Comparison of ENCODE assay signal across 9 cellular contexts in genomic region chr21:45404726-45405270, GRCh38. TPM values are rescaled to one million over a fixed set of nuclear protein-coding genes. Genes with fewer than 3 reads are reported as not detected.
A peak's percentile ranks its signal among the peaks of the same experiment; 100 is the strongest.
DNase-seq lines count a peak whose midpoint lies in the region; ATAC-seq, FAIRE-seq and TF ChIP-seq lines count a peak whose summit lies in the region.
"Had no signal": no experiment of that assay in that cellular context is flagged by ENCODE, and none has a peak within 500 bp of the region (broad histone marks: within the 10 kb centered on the region; RNA-seq: fewer than 3 reads in every experiment).

Gene COL18A1, plus strand, starts transcription at chr21:45405165. Its CDS starts 66 bp downstream, at chr21:45405231.

- 3% methylated on average over 13 of the region's 70 CpGs; no CpG with 5 or more reads in 1 of the 2 experiments for WGBS in H1 (ENCODE audit: extremely low coverage in 1 of 2, insufficient coverage in 1 of 2, insufficient read length in 1 of 2, insufficient replicate concordance in 2 of 2, low coverage in 1 of 2, low lambda C conversion rate in 2 of 2, missing lambda C conversion rate in 1 of 2), 2 experiments
- no CpG with 5 or more reads among the region's 70 CpGs for WGBS in mesendoderm (ENCODE audit: extremely low coverage, insufficient coverage, low lambda C conversion rate)

- H3K27me3 ChIP-seq in H1 (replicated peaks in 1 of 4; ENCODE audit: control insufficient read depth in 3 of 4, extremely low read depth in 1 of 4, insufficient read depth in 3 of 4, low read length in 3 of 4) (peaks cover 0 to 4% (median 0%) of the 10 kb centered on the region in 4 experiments; a peak in 4 of 7 replicates), mesendoderm (ENCODE audit: insufficient read depth, low read length, poor library complexity) (no peaks in the 10 kb centered on the region)

- H2AK5ac ChIP-seq in H1 (ENCODE audit: low read depth, low read length), result no peak within 1 kb of the TSS
- no peak within 1 kb of the TSS for H2AK5ac ChIP-seq in mesendoderm (ENCODE audit: low read length)

- CTCF ChIA-PET in H1 (lab: Charles Lee; ENCODE audit: partially characterized antibody), result no interaction called here

- H3K27ac ChIP-seq in H1 (ENCODE audit: low read depth, low read length) (peak within 1 kb of the TSS; percentile 44; the same call in 1 of the 2 replicates), mesendoderm (ENCODE audit: low read depth, low read length) (peak within 1 kb of the TSS; percentile 96)

- H2AFZ ChIP-seq in H1 (ENCODE audit: low read length), result no peak within 1 kb of the TSS; the same call in 1 of the 2 replicates

- H3K18ac ChIP-seq in H1 (ENCODE audit: extremely low read depth, low read length) (peak within 1 kb of the TSS; percentile 90), mesendoderm (ENCODE audit: low read length) (peak within 1 kb of the TSS; percentile 78)

- peaks cover 13 to 20% of the 10 kb centered on the region in 2 experiments for H4K20me1 ChIP-seq in H1 (replicated peaks in 1 of 2; ENCODE audit: control insufficient read depth in 1 of 2, insufficient read depth in 2 of 2, low read length in 2 of 2)

- DNase-seq in 8988T, result peak; percentile 76
- DNase-seq in HCEC 1CT, result peak; percentile 15
- DNase-seq in activated CD4-positive, alpha-beta T cell treated with anti-CD3 and anti-CD28 coated beads for 48 hours, result peak; percentile 46
- DNase-seq in H1 (ENCODE audit: low read depth in 1 of 2, low spot score in 2 of 2), result peak in 1 of 2 experiments; percentile 86
- DNase-seq in mesendoderm, result peak; percentile 73
- peak; percentile 28 for DNase-seq in stimulated activated naive CD4-positive, alpha-beta T cell treated with Interleukin-2 at 50 U/mL for 16 hours (lab: John Stamatoyannopoulos, UW)
- no peak for DNase-seq in DMS153 (lab: John Stamatoyannopoulos, UW)

- TF ChIP-seq POLR2A in H1 (IDR thresholded peaks at IDR 0.05; ENCODE audit: control extremely low read depth in 1 of 2, low read depth in 2 of 2, low read length in 2 of 2), result no peak

- H3K56ac ChIP-seq in H1 (replicated peaks; ENCODE audit: insufficient read length, low read depth, low read length) (peak within 1 kb of the TSS; percentile 72), mesendoderm (ENCODE audit: low read length) (peak within 1 kb of the TSS; percentile 91)

- H2BK5ac ChIP-seq in H1 (ENCODE audit: low read depth, low read length) (peak within 1 kb of the TSS; percentile 5; the same call in 1 of the 2 replicates), mesendoderm (ENCODE audit: low read length) (peak within 1 kb of the TSS; percentile 49)

- H3K79me1 ChIP-seq in H1 (ENCODE audit: low read depth, low read length) (peaks cover 15% of the 10 kb centered on the region), mesendoderm (ENCODE audit: low read length) (peaks cover 11% of the 10 kb centered on the region)

- H3K79me2 ChIP-seq in H1 (ENCODE audit: control insufficient read depth in 1 of 2, insufficient read depth in 2 of 2, low read length in 2 of 2), result peaks cover 12 to 38% of the 10 kb centered on the region in 2 experiments; a peak in 3 of 4 replicates
- peaks cover 35% of the 10 kb centered on the region for H3K79me2 ChIP-seq in mesendoderm (ENCODE audit: control insufficient read depth, insufficient read depth, low read length)

- no peak for TF ChIP-seq RAD21 in H1 (IDR thresholded peaks at IDR 0.05 in 1 of 2, conservative IDR thresholded peaks at IDR 0.05 in 1 of 2; ENCODE audit: low read depth in 2 of 2, low read length in 2 of 2)

- H3K23ac ChIP-seq in H1 (ENCODE audit: insufficient read length), result no peak within 1 kb of the TSS
- peak within 1 kb of the TSS; percentile 66 for H3K23ac ChIP-seq in mesendoderm (ENCODE audit: low read length)

- peak within 1 kb of the TSS; percentile 66 to 77 (median 71) for H3K4me3 ChIP-seq in H1 (ENCODE audit: extremely low read depth in 1 of 4, insufficient read depth in 2 of 4, low read depth in 3 of 4, low read length in 4 of 4)
- H3K4me3 ChIP-seq in mesendoderm (ENCODE audit: low read length), result peak within 1 kb of the TSS; percentile 67

- no peaks in the 10 kb centered on the region for H3K36me3 ChIP-seq in H1 (ENCODE audit: control insufficient read depth in 2 of 4, insufficient read depth in 4 of 4, low read length in 3 of 4)
- peaks cover 2% of the 10 kb centered on the region for H3K36me3 ChIP-seq in mesendoderm (ENCODE audit: control insufficient read depth, insufficient read depth, low read length)

- H3K4me1 ChIP-seq in H1 (replicated peaks in 1 of 4; ENCODE audit: control insufficient read depth in 3 of 4, insufficient read depth in 4 of 4, low read length in 3 of 4) (peaks cover 13 to 40% (median 31%) of the 10 kb centered on the region in 4 experiments), mesendoderm (ENCODE audit: control insufficient read depth, low read depth, low read length) (peaks cover 15% of the 10 kb centered on the region)

- H2BK120ac ChIP-seq in H1 (replicated peaks; ENCODE audit: low read depth, low read length), result peak within 1 kb of the TSS; percentile 81
- peak within 1 kb of the TSS; percentile 17 for H2BK120ac ChIP-seq in mesendoderm (ENCODE audit: low read depth, low read length)

- H3K4ac ChIP-seq in H1 (replicated peaks; ENCODE audit: insufficient read length, low read depth, low read length) (no peak within 1 kb of the TSS), mesendoderm (ENCODE audit: low read depth, low read length) (peak within 1 kb of the TSS; percentile 82)

- H2BK12ac ChIP-seq in H1 (ENCODE audit: low read depth, low read length), result 0 out of 2 replicates have a peak within 1 kb of the TSS, but pooled peaks have one; percentile 19

- FAIRE-seq in H1 (lab: Jason Lieb, UNC), result no peak
- FAIRE-seq: endometrium had no signal

- H4K91ac ChIP-seq in H1 (replicated peaks; ENCODE audit: insufficient read length, low read length), result peak within 1 kb of the TSS; percentile 94

- H3K9me3 ChIP-seq in H1 (ENCODE audit: insufficient read depth in 2 of 2, low read depth in 1 of 2, low read length in 1 of 2), result peaks cover 0 to 7% of the 10 kb centered on the region in 2 experiments; a peak in 2 of 4 replicates

- H2BK20ac ChIP-seq in H1 (ENCODE audit: low read length), result peak within 1 kb of the TSS; percentile 13; the same call in 1 of the 2 replicates

- POLR2A ChIA-PET in H1 (lab: Charles Lee; ENCODE audit: partially characterized antibody), result no interaction called here

- H3K9ac ChIP-seq in H1 (replicated peaks in 1 of 4; ENCODE audit: extremely low read depth in 1 of 4, low read depth in 3 of 4, low read length in 3 of 4) (peak within 1 kb of the TSS in 3 of 4 experiments; percentile 62 to 86 (median 70); a peak in 6 of 7 replicates), mesendoderm (ENCODE audit: low read length) (peak within 1 kb of the TSS; percentile 83)

- peak within 1 kb of the TSS; percentile 97; the same call in 1 of the 2 replicates for H2BK15ac ChIP-seq in H1 (ENCODE audit: low read length)
- H2BK15ac ChIP-seq in mesendoderm (replicated peaks; ENCODE audit: low read depth), result no peak within 1 kb of the TSS

- H4K8ac ChIP-seq in H1 (ENCODE audit: extremely low read depth, insufficient read depth, low read length), result peak within 1 kb of the TSS; percentile 87
- H4K8ac ChIP-seq in mesendoderm (ENCODE audit: low read depth, low read length), result peak within 1 kb of the TSS; percentile 76

- TF ChIP-seq CTCF in H1 (IDR thresholded peaks at IDR 0.05; ENCODE audit: control extremely low read depth in 1 of 3, insufficient read depth in 1 of 3, low read depth in 1 of 3, low read length in 3 of 3), result no peak

- TF ChIP-seq EP300 in H1 (IDR thresholded peaks at IDR 0.05; ENCODE audit: borderline replicate concordance in 1 of 2, low read depth in 2 of 2, low read length in 2 of 2), result no peak

- H3K23me2 ChIP-seq in H1 (ENCODE audit: low read depth, low read length), result peaks cover 6% of the 10 kb centered on the region

- ATAC-seq in GM21786 (IDR thresholded peaks at IDR 0.05; ENCODE audit: unreplicated experiment), result no peak

- peak within 1 kb of the TSS; percentile 52 for H4K5ac ChIP-seq in H1 (ENCODE audit: insufficient read length, low read depth, low read length)
- H4K5ac ChIP-seq in mesendoderm (ENCODE audit: low read length), result no peak within 1 kb of the TSS

- H3K14ac ChIP-seq in H1 (ENCODE audit: insufficient read length), result no peak within 1 kb of the TSS

- peak within 1 kb of the TSS; percentile 75 to 85 for H3K4me2 ChIP-seq in H1 (ENCODE audit: insufficient read depth in 1 of 2, low read depth in 2 of 2, low read length in 2 of 2)
- H3K4me2 ChIP-seq in mesendoderm (ENCODE audit: low read length), result peak within 1 kb of the TSS; percentile 84

TF ChIP-seq in H1, 55 proteins besides CTCF, POLR2A, EP300 and RAD21:
- TF ChIP-seq KDM4A (IDR thresholded peaks at IDR 0.05; ENCODE audit: low read depth, low read length, severe bottlenecking), result peak; percentile 65
- TF ChIP-seq EZH2 (IDR thresholded peaks at IDR 0.05; ENCODE audit: low read depth, low read length, severe bottlenecking), result no peak

RNA-seq across cellular contexts. Expression of gene COL18A1, which starts in this region (rescaled TPM):
- 201 and 205 TPM in 2 replicates for total RNA-seq in H1 (2021; fragmentation: NEBNext Ultra II Directional; extraction: Animal tissue kit (Norgen Biotek cat#: 25700))
- polyA plus RNA-seq in H1 (2011; rRNA removed), result 145 and 239 TPM in 2 replicates
- 167 TPM for polyA plus RNA-seq in H1 (2011; cell fraction: cytosol; rRNA removed)
- 627 TPM for polyA plus RNA-seq in H1 (2011; cell fraction: nucleus; rRNA removed)
- 80.5 to 132 TPM (median 130 TPM) in 4 replicates for polyA plus RNA-seq in H1 (2012, experiment 1 of 2)
- 88.9 TPM for polyA plus RNA-seq in H1 (2012, experiment 2 of 2)
- polyA plus RNA-seq in H1 (2013, experiment 1 of 2), result 269 TPM
- 226 TPM for polyA plus RNA-seq in H1 (2013, experiment 2 of 2)
- polyA minus RNA-seq in H1 (2011; rRNA and poly(A)+ RNA removed), result 30.9 and 31.7 TPM in 2 replicates
- 90.3 TPM for polyA minus RNA-seq in H1 (2011; cell fraction: cytosol; rRNA and poly(A)+ RNA removed)
- polyA minus RNA-seq in H1 (2011; cell fraction: nucleus; rRNA and poly(A)+ RNA removed), result 88.2 TPM
- 84.0 TPM for polyA plus RNA-seq in mesendoderm (2013, experiment 1 of 2)
- polyA plus RNA-seq in mesendoderm (2013, experiment 2 of 2), result 85.5 TPM
